8 cellular contexts compared by ENCODE assay signal in genomic region chr12:8081228-8081920, GRCh38. TPM values are rescaled to one million over a fixed set of nuclear protein-coding genes. Genes with fewer than 3 reads are reported as not detected.
DNase-seq lines count a peak whose midpoint lies in the region; ATAC-seq and TF ChIP-seq lines count a peak whose summit lies in the region.

No MANE protein-coding gene starts in this region.

- no peak for TF ChIP-seq CTCF in AG04449 (IDR thresholded peaks at IDR 0.05; ENCODE audit: insufficient read depth, low read length, missing control alignments)

- POLR2A ChIA-PET in AG04449 (lab: Yijun Ruan, JAX), result no interaction called here

- H3K4me3 ChIP-seq in AG04449 (ENCODE audit: low read depth, low read length) (peak overlapping the region; percentile 99), H7 (ENCODE audit: insufficient read depth, low read depth, low read length) (peak overlapping the region; percentile 81), SK-N-MC (peak overlapping the region; percentile 89), subcutaneous abdominal adipose tissue (ENCODE audit: low read depth in 1 of 5, low read length in 5 of 5) (peak overlapping the region; percentile 98 to 100 (median 100))

- peak overlapping the region; percentile 92 for H3K9ac ChIP-seq in SK-N-MC (ENCODE audit: insufficient read length)
- H3K9ac ChIP-seq in subcutaneous abdominal adipose tissue (ENCODE audit: low read length in 5 of 5), result peak overlapping the region; percentile 86 to 99 (median 98)

- ATAC-seq in HG03442 (IDR thresholded peaks at IDR 0.05; ENCODE audit: unreplicated experiment) (no peak), HG03469 (IDR thresholded peaks at IDR 0.05; ENCODE audit: unreplicated experiment) (no peak)

- CTCF ChIA-PET in AG04449 (lab: Yijun Ruan, JAX), result interaction anchor here (0.7 to 1.4 kb wide), 4 partner anchors 28 to 157 kb away, joined by 3 to 5 read pairs (median 3); no protein-coding TSS in a partner anchor

- H3K36me3 ChIP-seq in H7 (replicated peaks; ENCODE audit: control insufficient read depth, insufficient read depth, low read length) (no peaks in the 10 kb centered on the region), SK-N-MC (ENCODE audit: insufficient read depth, low read length) (0 out of 2 replicates have a peak, but pooled peaks cover 6% of the 10 kb centered on the region), subcutaneous abdominal adipose tissue (ENCODE audit: control insufficient read depth in 5 of 5, insufficient read depth in 5 of 5, low read length in 5 of 5) (no peaks in the 10 kb centered on the region)

- DNase-seq in AG04449 (ENCODE audit: low read depth, low spot score) (no peak), H7 (no peak), SK-N-MC (ENCODE audit: low read depth, low spot score) (no peak), medulla oblongata (ENCODE audit: extremely low spot score) (peak; percentile 45)

- no peaks in the 10 kb centered on the region for H3K9me3 ChIP-seq in SK-N-MC (ENCODE audit: low read depth, low read length)
- no peaks in the 10 kb centered on the region for H3K9me3 ChIP-seq in subcutaneous abdominal adipose tissue (ENCODE audit: control insufficient read depth in 5 of 5, low read length in 5 of 5)

- no peaks in the 10 kb centered on the region for H3K27me3 ChIP-seq in H7 (ENCODE audit: control insufficient read depth, insufficient read depth, low read length)
- no peaks in the 10 kb centered on the region for H3K27me3 ChIP-seq in subcutaneous abdominal adipose tissue (ENCODE audit: control insufficient read depth in 5 of 5, insufficient read depth in 4 of 5, low read length in 5 of 5)

- peaks cover 0 to 30% (median 25%) of the 10 kb centered on the region in 5 donors for H3K4me1 ChIP-seq in subcutaneous abdominal adipose tissue (ENCODE audit: control insufficient read depth in 5 of 5, insufficient read depth in 5 of 5, low read length in 5 of 5)

- H3K27ac ChIP-seq in SK-N-MC, result peak overlapping the region; percentile 94
- peak overlapping the region; percentile 99 for H3K27ac ChIP-seq in cingulate gyrus (ENCODE audit: low read depth, low read length)
- H3K27ac ChIP-seq in subcutaneous abdominal adipose tissue (ENCODE audit: low read depth, low read length), result peak overlapping the region; percentile 90

RNA-seq across cellular contexts. Expression of gene NECAP1, which starts 0.7 kb away (rescaled TPM):
- total RNA-seq in H7 (2014; rRNA removed; shearing (Covaris generic)), result 42.6 and 50.1 TPM in 2 replicates

RNA-seq across cellular contexts. Expression of gene C3AR1, which starts 15.2 kb away (rescaled TPM):
- total RNA-seq in H7 (2014; rRNA removed; shearing (Covaris generic)), result not detected in 2 replicates

RNA-seq across cellular contexts. Expression of gene CLEC4A, which starts 42.0 kb away (rescaled TPM):
- 0.74 TPM in 1 of 2 replicates, not detected in the other for total RNA-seq in H7 (2014; rRNA removed; shearing (Covaris generic))

RNA-seq across cellular contexts. Expression of gene FOXJ2, which starts 48.9 kb away (rescaled TPM):
- 6.9 TPM in 2 replicates for total RNA-seq in H7 (2014; rRNA removed; shearing (Covaris generic))
